ENCODE assay signal across 1 cellular context in the genomic region with DNA sequence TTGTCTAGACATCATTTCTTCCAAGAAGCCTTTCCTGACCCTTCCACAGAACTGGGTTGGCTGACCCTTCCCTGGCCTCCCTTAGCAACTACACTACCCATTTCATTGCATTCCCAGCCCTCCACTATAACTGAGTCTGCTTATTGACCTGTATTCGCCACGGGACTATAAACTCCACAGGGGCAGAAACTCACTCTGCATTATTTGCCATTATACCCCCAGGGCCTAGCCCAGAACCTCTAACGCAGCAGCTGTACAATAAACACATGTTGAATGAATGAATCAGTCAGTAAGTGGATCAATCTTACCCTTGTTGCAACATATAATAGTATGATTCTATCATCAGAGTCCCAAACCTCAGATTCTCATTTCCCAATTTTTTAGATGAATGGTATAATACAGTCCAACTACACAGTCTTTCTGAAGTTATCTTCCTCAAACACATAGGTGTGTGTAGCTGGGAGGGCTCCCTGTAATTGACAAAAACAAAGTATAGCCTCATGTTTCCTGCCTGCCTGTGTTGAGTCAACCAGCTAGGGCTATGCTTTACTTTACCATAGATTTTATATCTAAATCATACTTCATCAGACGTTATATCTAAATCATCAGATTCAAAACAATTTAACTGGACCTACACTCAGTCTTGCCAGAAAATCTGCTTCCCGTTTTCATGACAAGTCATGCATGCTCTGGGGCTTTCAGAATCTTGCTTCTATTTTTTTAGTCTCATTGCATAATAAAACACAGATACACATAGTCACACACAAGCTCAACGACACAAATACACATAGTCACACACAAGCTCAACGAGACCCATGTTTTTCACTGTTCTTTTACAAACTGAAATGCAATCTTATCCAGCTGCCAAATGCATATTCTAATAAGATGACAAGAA.
TF ChIP-seq lines count a peak whose summit lies in the region.

No MANE protein-coding gene starts in this region.

TF ChIP-seq in GM23338, 12 proteins besides CTCF, POLR2A, EP300 and RAD21 (continued from another document):
- TF ChIP-seq, protein P1, sequence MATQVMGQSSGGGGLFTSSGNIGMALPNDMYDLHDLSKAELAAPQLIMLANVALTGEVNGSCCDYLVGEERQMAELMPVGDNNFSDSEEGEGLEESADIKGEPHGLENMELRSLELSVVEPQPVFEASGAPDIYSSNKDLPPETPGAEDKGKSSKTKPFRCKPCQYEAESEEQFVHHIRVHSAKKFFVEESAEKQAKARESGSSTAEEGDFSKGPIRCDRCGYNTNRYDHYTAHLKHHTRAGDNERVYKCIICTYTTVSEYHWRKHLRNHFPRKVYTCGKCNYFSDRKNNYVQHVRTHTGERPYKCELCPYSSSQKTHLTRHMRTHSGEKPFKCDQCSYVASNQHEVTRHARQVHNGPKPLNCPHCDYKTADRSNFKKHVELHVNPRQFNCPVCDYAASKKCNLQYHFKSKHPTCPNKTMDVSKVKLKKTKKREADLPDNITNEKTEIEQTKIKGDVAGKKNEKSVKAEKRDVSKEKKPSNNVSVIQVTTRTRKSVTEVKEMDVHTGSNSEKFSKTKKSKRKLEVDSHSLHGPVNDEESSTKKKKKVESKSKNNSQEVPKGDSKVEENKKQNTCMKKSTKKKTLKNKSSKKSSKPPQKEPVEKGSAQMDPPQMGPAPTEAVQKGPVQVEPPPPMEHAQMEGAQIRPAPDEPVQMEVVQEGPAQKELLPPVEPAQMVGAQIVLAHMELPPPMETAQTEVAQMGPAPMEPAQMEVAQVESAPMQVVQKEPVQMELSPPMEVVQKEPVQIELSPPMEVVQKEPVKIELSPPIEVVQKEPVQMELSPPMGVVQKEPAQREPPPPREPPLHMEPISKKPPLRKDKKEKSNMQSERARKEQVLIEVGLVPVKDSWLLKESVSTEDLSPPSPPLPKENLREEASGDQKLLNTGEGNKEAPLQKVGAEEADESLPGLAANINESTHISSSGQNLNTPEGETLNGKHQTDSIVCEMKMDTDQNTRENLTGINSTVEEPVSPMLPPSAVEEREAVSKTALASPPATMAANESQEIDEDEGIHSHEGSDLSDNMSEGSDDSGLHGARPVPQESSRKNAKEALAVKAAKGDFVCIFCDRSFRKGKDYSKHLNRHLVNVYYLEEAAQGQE (IDR thresholded peaks at IDR 0.05; ENCODE audit: unreplicated experiment): no peak
